In genomic region chr13:114153485-114154080, GRCh38 we compare ENCODE assay signal across 1 cellular context.
TF ChIP-seq lines count a peak whose summit lies in the region.

No MANE protein-coding gene starts in this region.

TF ChIP-seq in HepG2, 621 proteins besides CTCF, POLR2A, EP300 and RAD21:
- peak; percentile 18; the same call in 1 of the 2 replicates for TF ChIP-seq CREB1 (IDR thresholded peaks at IDR 0.05)
- TF ChIP-seq CREB1 (CRISPR knock-in tag; IDR thresholded peaks at IDR 0.05), result no peak
- TF ChIP-seq BHLHE40 (IDR thresholded peaks at IDR 0.05; ENCODE audit: low read length), result no peak
- TF ChIP-seq ZNF710 (CRISPR knock-in tag; IDR thresholded peaks at IDR 0.05; ENCODE audit: borderline replicate concordance), result no peak
